39 cellular contexts compared by ENCODE assay signal in the genomic region with DNA sequence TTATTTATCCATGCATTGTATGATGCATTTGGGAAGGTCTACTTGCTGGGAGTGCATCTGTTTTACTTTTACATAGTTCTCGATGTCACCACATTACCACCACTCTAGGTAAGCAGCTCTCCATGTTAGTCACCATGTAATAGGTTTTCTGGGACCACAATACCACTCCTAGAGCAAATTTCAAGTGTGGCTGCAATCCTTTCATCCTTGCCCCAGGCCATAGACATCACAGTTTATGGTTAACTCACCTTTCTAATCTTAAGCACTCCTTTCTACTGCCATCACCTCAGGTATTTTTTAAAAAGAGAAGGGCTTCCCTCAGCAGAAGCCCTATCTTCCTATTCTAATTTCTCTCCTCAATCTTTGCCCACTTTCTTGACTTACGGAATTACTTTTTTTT.
"Had no signal": no experiment of that assay in that cellular context is flagged by ENCODE, and none has a peak within 500 bp of the region (broad histone marks: within the 10 kb centered on the region; RNA-seq: fewer than 3 reads in every experiment).

No MANE protein-coding gene starts in this region.

- H3K4me3 Mint-ChIP-seq: activated CD4-positive, alpha-beta memory T cell treated with anti-CD3 and anti-CD28 coated beads for 36 hours; activated CD4-positive, alpha-beta T cell treated with anti-CD3 and anti-CD28 coated beads for 36 hours; activated CD8-positive, alpha-beta T cell treated with anti-CD3 and anti-CD28 coated beads for 36 hours; activated naive CD4-positive, alpha-beta T cell treated with anti-CD3 and anti-CD28 coated beads for 36 hours; activated naive CD8-positive, alpha-beta T cell treated with anti-CD3 and anti-CD28 coated beads for 36 hours; activated T-cell treated with anti-CD3 and anti-CD28 coated beads, Interleukin-2, amount 50 U/mL, for 4 hours; activated T-cell treated with anti-CD3 and anti-CD28 coated beads, Interleukin-2, amount 50 U/mL, for 72 hours; activated T-helper 1 cell treated with anti-CD3 and anti-CD28 coated beads, Interleukin-12 subunit alpha, Interleukin-12 subunit beta, Interleukin-2, Interleukin-4 antibody, amounts not matched to agents 30 ng/mL and 10 ng/mL and 1 ng/mL, durations not matched to agents 14 hours and 24 hours and 36 hours; activated T-helper 17 cell treated with anti-CD3 and anti-CD28 coated beads, Interleukin-2, amount 50 U/mL, for 72 hours; brain; central memory CD8-positive, alpha-beta T cell; T-helper 1 cell treated with Interleukin-12 subunit alpha and Interleukin-12 subunit beta and Interleukin-4 antibody, amounts not matched to agents 30 μg/mL and 1 μg/mL, for 36 hours; T-helper 2 cell treated with Interferon-gamma antibody and Interleukin-4, amounts not matched to agents 5 μg/mL and 100 μg/mL, for 36 hours; WTC11 had no signal

- H3K36me3 Mint-ChIP-seq: activated CD4-positive, alpha-beta memory T cell treated with anti-CD3 and anti-CD28 coated beads for 36 hours; activated naive CD8-positive, alpha-beta T cell treated with anti-CD3 and anti-CD28 coated beads for 36 hours; brain; WTC11 had no signal

- DNase-seq: activated CD4-positive, alpha-beta memory T cell treated with anti-CD3 and anti-CD28 coated beads for 36 hours; activated CD4-positive, alpha-beta T cell treated with anti-CD3 and anti-CD28 coated beads for 1 hour; activated CD4-positive, alpha-beta T cell treated with anti-CD3 and anti-CD28 coated beads for 36 hours; activated CD4-positive, alpha-beta T cell treated with anti-CD3 and anti-CD28 coated beads for 48 hours; activated CD4-positive, alpha-beta T cell treated with anti-CD3 and anti-CD28 coated beads, Interleukin-2, amount 50 U/mL, for 1 hour; activated CD4-positive, alpha-beta T cell treated with anti-CD3 and anti-CD28 coated beads, Interleukin-2, amount 50 U/mL, for 4 hours; activated CD4-positive, CD25-positive, alpha-beta regulatory T cell; activated CD8-positive, alpha-beta memory T cell treated with anti-CD3 and anti-CD28 coated beads, Interleukin-2, amount 50 U/mL, for 4 hours; activated CD8-positive, alpha-beta T cell treated with anti-CD3 and anti-CD28 coated beads for 36 hours; activated effector memory CD4-positive, alpha-beta T cell treated with anti-CD3 and anti-CD28 coated beads, Interleukin-2, amount 50 U/mL, for 16 hours; activated gamma-delta T cell treated with Interleukin-2 at 50 U/mL for 16 hours; activated naive CD4-positive, alpha-beta T cell; activated naive CD4-positive, alpha-beta T cell treated with anti-CD3 and anti-CD28 coated beads for 36 hours; activated naive CD4-positive, alpha-beta T cell treated with anti-CD3 and anti-CD28 coated beads, Interleukin-2, amount 50 U/mL, for 16 hours; activated naive CD8-positive, alpha-beta T cell treated with anti-CD3 and anti-CD28 coated beads for 36 hours; activated T-cell treated with anti-CD3 and anti-CD28 coated beads for 4 hours; activated T-cell treated with anti-CD3 and anti-CD28 coated beads, Interleukin-2, amount 50 U/mL, for 1 hour; activated T-cell treated with anti-CD3 and anti-CD28 coated beads, Interleukin-2, amount 50 U/mL, for 4 hours; activated T-cell treated with anti-CD3 and anti-CD28 coated beads, Interleukin-2, amount 50 U/mL, for 72 hours; adrenal gland; amniotic stem cell; aorta; caudate nucleus; cerebellar nuclear complex; T-helper 1 cell; T-helper 2 cell; T-helper 9 cell; WERI-Rb-1 had no signal

- H3K4me3 ChIP-seq: adrenal gland, cardiac muscle cell had no signal

- H3K4me1 Mint-ChIP-seq: activated CD4-positive, alpha-beta T cell treated with anti-CD3 and anti-CD28 coated beads for 36 hours; activated naive CD8-positive, alpha-beta T cell treated with anti-CD3 and anti-CD28 coated beads for 36 hours; activated T-helper 17 cell treated with anti-CD3 and anti-CD28 coated beads, Interleukin-2, amount 50 U/mL, for 72 hours; central memory CD8-positive, alpha-beta T cell had no signal

- H3K27me3 ChIP-seq: adrenal gland, cardiac muscle cell had no signal

- H3K27ac Mint-ChIP-seq: activated CD4-positive, alpha-beta memory T cell treated with anti-CD3 and anti-CD28 coated beads for 36 hours; activated CD4-positive, alpha-beta T cell treated with anti-CD3 and anti-CD28 coated beads for 36 hours; activated CD8-positive, alpha-beta T cell treated with anti-CD3 and anti-CD28 coated beads for 36 hours; activated naive CD4-positive, alpha-beta T cell treated with anti-CD3 and anti-CD28 coated beads for 36 hours; activated naive CD4-positive, alpha-beta T cell treated with anti-CD3 and anti-CD28 coated beads, Interleukin-2, amount 50 U/mL, for 72 hours; activated naive CD8-positive, alpha-beta T cell treated with anti-CD3 and anti-CD28 coated beads for 36 hours; activated T-cell treated with anti-CD3 and anti-CD28 coated beads, Interleukin-2, amount 50 U/mL, for 72 hours; activated T-helper 1 cell treated with anti-CD3 and anti-CD28 coated beads, Interleukin-12 subunit alpha, Interleukin-12 subunit beta, Interleukin-2, Interleukin-4 antibody, amounts not matched to agents 30 ng/mL and 10 ng/mL and 1 ng/mL, durations not matched to agents 14 hours and 24 hours and 36 hours; activated T-helper 17 cell treated with anti-CD3 and anti-CD28 coated beads, Interleukin-2, amount 50 U/mL, for 72 hours; brain; T-helper 1 cell treated with Interleukin-12 subunit alpha and Interleukin-12 subunit beta and Interleukin-4 antibody, amounts not matched to agents 30 μg/mL and 1 μg/mL, for 36 hours; T-helper 2 cell treated with Interferon-gamma antibody and Interleukin-4, amounts not matched to agents 5 μg/mL and 100 μg/mL, for 36 hours; WTC11 had no signal

- H3K4me1 ChIP-seq: adrenal gland had no signal

- ATAC-seq: activated CD4-positive, alpha-beta T cell treated with anti-CD3 and anti-CD28 coated beads for 36 hours; activated CD4-positive, CD25-positive, alpha-beta regulatory T cell treated with anti-CD3 and anti-CD28 coated beads, Interleukin-2, amount 50 U/mL, for 24 hours; activated CD8-positive, alpha-beta T cell treated with anti-CD3 and anti-CD28 coated beads for 36 hours; activated naive CD4-positive, alpha-beta T cell treated with anti-CD3 and anti-CD28 coated beads, Interleukin-2, amount 50 U/mL, for 72 hours; activated T-cell treated with anti-CD3 and anti-CD28 coated beads, Interleukin-2, amount 50 U/mL, for 4 hours; activated T-cell treated with anti-CD3 and anti-CD28 coated beads, Interleukin-2, amount 50 U/mL, for 72 hours; activated T-helper 17 cell treated with anti-CD3 and anti-CD28 coated beads, Interleukin-2, amount 50 U/mL, for 72 hours; WTC11 had no signal

- FAIRE-seq: astrocyte had no signal

- H3K27me3 Mint-ChIP-seq: brain; central memory CD8-positive, alpha-beta T cell had no signal

- H3K9me3 Mint-ChIP-seq: activated CD4-positive, alpha-beta memory T cell treated with anti-CD3 and anti-CD28 coated beads for 36 hours; activated CD8-positive, alpha-beta T cell treated with anti-CD3 and anti-CD28 coated beads for 36 hours; activated naive CD4-positive, alpha-beta T cell treated with anti-CD3 and anti-CD28 coated beads for 36 hours; activated naive CD8-positive, alpha-beta T cell treated with anti-CD3 and anti-CD28 coated beads for 36 hours; activated T-cell treated with anti-CD3 and anti-CD28 coated beads, Interleukin-2, amount 50 U/mL, for 4 hours; activated T-cell treated with anti-CD3 and anti-CD28 coated beads, Interleukin-2, amount 50 U/mL, for 72 hours; activated T-helper 1 cell treated with anti-CD3 and anti-CD28 coated beads, Interleukin-12 subunit alpha, Interleukin-12 subunit beta, Interleukin-2, Interleukin-4 antibody, amounts not matched to agents 30 ng/mL and 10 ng/mL and 1 ng/mL, durations not matched to agents 14 hours and 24 hours and 36 hours; activated T-helper 17 cell treated with anti-CD3 and anti-CD28 coated beads, Interleukin-2, amount 50 U/mL, for 72 hours; T-helper 2 cell treated with Interferon-gamma antibody and Interleukin-4, amounts not matched to agents 5 μg/mL and 100 μg/mL, for 36 hours had no signal

- H3K36me3 ChIP-seq: adrenal gland, cardiac muscle cell, WERI-Rb-1 had no signal

- H3K9me3 ChIP-seq: adrenal gland had no signal

- H3K27ac ChIP-seq: adrenal gland, cardiac muscle cell, WERI-Rb-1 had no signal
